Comparison of ENCODE assay signal across 14 cellular contexts in the genomic region with DNA sequence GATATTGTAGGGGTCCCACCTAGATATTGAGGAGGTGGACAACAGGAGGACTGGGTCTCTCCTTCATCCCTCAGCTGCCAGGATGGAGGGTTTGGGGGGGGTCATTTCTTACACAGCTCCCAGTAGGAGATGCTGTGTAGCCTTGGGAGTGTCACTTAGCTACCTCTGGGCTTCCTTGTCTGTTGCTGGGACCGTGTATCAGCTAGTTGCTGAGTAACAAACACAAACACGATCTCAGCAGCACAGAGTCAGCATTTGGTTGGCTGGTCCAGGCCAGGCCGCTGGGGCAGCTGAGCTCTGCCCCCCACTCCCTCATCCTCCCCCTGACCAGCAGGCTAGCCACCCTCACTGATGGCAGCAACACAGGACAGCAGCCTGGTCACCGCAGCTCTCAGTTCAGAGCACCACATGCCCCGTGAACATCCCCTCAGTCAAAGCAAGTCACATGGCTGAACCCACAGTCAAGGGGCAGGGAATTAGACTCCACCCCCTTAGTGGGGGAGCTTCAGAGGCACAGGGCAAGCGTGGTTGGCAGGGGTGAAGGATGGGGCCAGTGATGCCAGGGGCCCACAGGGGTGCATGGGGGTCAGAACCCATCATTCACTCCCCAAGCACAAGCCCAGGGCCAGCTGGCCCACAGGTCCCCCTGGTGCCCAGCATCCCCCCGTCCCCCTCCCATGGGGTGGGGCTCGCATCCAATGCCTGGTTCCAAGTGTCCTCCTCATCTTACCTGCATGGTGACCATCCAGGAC.
DNase-seq lines count a peak whose midpoint lies in the region; ATAC-seq and TF ChIP-seq lines count a peak whose summit lies in the region.
"Had no signal": no experiment of that assay in that cellular context is flagged by ENCODE, and none has a peak within 500 bp of the region (broad histone marks: within the 10 kb centered on the region; RNA-seq: fewer than 3 reads in every experiment).

No MANE protein-coding gene starts in this region.

- TF ChIP-seq CTCF in osteoblast (IDR thresholded peaks at IDR 0.05; ENCODE audit: extremely low read depth, low read depth, low read length): no peak
- no peak for TF ChIP-seq CTCF in uterus (IDR thresholded peaks at IDR 0.05)

- H3K4me3 ChIP-seq in osteoblast (ENCODE audit: insufficient read depth, low read length) (no peak overlapping the region), uterus (no peak overlapping the region)
- H3K4me3 ChIP-seq: A549, MG63, Peyer's patch had no signal

- no peak overlapping the region for H3K4me2 ChIP-seq in osteoblast (ENCODE audit: insufficient read depth, low read length)
- H3K4me2 ChIP-seq: A549 had no signal

- peaks cover 3% of the 10 kb centered on the region for H3K27me3 ChIP-seq in osteoblast (ENCODE audit: insufficient read depth, low read length)
- H3K27me3 ChIP-seq in uterus: no peaks in the 10 kb centered on the region
- H3K27me3 ChIP-seq: Peyer's patch had no signal

- TF ChIP-seq POLR2A in uterus (IDR thresholded peaks at IDR 0.05): no peak

- H3K4me1 ChIP-seq in osteoblast (ENCODE audit: insufficient read depth, low read length) (peaks cover 4% of the 10 kb centered on the region), uterus (no peaks in the 10 kb centered on the region)
- H3K4me1 ChIP-seq: A549, Peyer's patch had no signal

- no peaks in the 10 kb centered on the region for H3K36me3 ChIP-seq in osteoblast (ENCODE audit: insufficient read depth, low read length)
- H3K36me3 ChIP-seq in uterus: no peaks in the 10 kb centered on the region
- H3K36me3 ChIP-seq: MG63, Peyer's patch had no signal

- no peak for ATAC-seq in left cardiac atrium
- ATAC-seq in esophagus mucosa: peak; percentile 32
- ATAC-seq: A549 had no signal

- no peak overlapping the region for H2AFZ ChIP-seq in osteoblast (ENCODE audit: low read length)

- no peak overlapping the region for H3K27ac ChIP-seq in osteoblast (ENCODE audit: low read depth, low read length)
- no peak overlapping the region for H3K27ac ChIP-seq in uterus
- H3K27ac ChIP-seq: A549, Peyer's patch had no signal

- no peaks in the 10 kb centered on the region for H3K79me2 ChIP-seq in osteoblast (ENCODE audit: insufficient read depth, low read length)

- H3K9me3 ChIP-seq in osteoblast (ENCODE audit: low read depth, low read length) (no peaks in the 10 kb centered on the region), uterus (no peaks in the 10 kb centered on the region)
- H3K9me3 ChIP-seq: A549, MG63, Peyer's patch had no signal

- H4K20me1 ChIP-seq in osteoblast (ENCODE audit: insufficient read depth, low read length): no peaks in the 10 kb centered on the region

- peak; percentile 38 for DNase-seq in cardiac septum (ENCODE audit: low spot score)
- DNase-seq in left cardiac atrium: no peak
- peak; percentile 36 for DNase-seq in osteoblast (ENCODE audit: insufficient read length, low spot score, missing footprints)
- no peak for DNase-seq in NCI-H146 (lab: John Stamatoyannopoulos, UW)
- no peak for DNase-seq in NCI-H510A (lab: John Stamatoyannopoulos, UW)
- DNase-seq in uterus: no peak
- no peak for DNase-seq in NCI-H1092 treated with DMSO at 0.1 percent for 48 hours (lab: John Stamatoyannopoulos, UW)
- DNase-seq: EL, H7, MG63, NCI-H1105, Peyer's patch had no signal

- intact Hi-C loops in cardiac septum (cut with DNase I): no loop called here
- intact Hi-C loops in left cardiac atrium (cut with DNase I): no loop called here
- intact Hi-C loops in uterus (cut with DNase I; ENCODE audit: low total_unique reads): no loop called here

Comparison
In these comparisons a context has a peak if more than half of its experiments do, and no peak if none do; other contexts are left out.
1. DNase-seq: peak in cardiac septum (single experiment) and osteoblast (single experiment); none in left cardiac atrium (single experiment), NCI-H146 (single experiment), NCI-H510A (single experiment), uterus (0 of 2) and NCI-H1092 treated with DMSO at 0.1 percent for 48 hours (single experiment).